In the genomic region with DNA sequence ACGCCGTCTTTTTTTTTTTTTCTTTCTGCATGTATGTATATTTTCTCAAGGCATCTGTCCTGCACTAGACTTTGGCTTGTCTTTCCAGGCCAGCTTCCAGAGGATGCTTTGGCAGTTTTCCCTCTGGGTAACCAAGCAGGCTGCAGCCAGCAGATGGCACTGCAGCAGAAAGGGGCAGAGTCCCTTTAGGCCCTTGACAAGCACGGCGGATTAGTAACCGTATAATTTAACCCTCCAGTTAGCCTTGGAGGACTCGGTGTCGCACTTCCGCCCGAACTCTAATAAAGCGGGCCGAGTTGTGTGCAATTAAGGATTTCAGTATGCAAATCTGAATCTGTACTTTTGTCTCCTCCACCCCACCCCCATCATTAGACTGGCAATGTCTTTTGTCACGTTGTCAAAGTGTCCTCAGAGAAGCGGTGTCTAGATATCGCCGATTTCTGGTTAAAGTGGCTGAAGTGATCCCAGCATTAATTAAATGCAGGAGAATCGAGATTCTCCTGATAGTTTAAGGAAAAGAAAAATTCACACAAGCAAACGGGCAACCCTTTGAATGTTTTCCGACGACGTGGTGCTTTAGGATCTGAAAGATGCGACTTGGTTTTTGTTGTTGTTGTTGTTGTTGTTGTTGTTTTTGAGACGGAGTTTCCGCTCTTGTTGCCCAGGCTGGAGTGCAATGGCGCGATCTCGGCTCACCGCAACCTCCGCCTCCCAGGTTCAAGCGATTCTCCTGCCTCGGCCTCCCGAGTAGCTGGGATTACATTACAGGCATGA, we compare ENCODE assay signal across 8 cellular contexts. TPM values are rescaled to one million over a fixed set of nuclear protein-coding genes. Genes with fewer than 3 reads are reported as not detected.
A peak's percentile ranks its signal among the peaks of the same experiment; 100 is the strongest.
DNase-seq lines count a peak whose midpoint lies in the region; ATAC-seq and TF ChIP-seq lines count a peak whose summit lies in the region.

No MANE protein-coding gene starts in this region.

- H3K4me3 Mint-ChIP-seq in activated T-helper 17 cell treated with anti-CD3 and anti-CD28 coated beads, Interleukin-2, amount 50 U/mL, for 72 hours: peak overlapping the region; percentile 96
- H3K4me3 Mint-ChIP-seq in neural crest cell: peak overlapping the region; percentile 86

- DNase-seq in ACHN: peak; percentile 60
- DNase-seq in GM10266 (ENCODE audit: extremely low spot score): no peak
- DNase-seq in NCI-H345 (lab: John Stamatoyannopoulos, UW): peak; percentile 89
- DNase-seq in foreskin fibroblast: peak in 1 of 2 donors; percentile 75
- DNase-seq in neural crest cell (ENCODE audit: low read depth, low spot score): peak; percentile 51

- H3K27me3 Mint-ChIP-seq in activated T-helper 17 cell treated with anti-CD3 and anti-CD28 coated beads, Interleukin-2, amount 50 U/mL, for 72 hours: no peaks in the 10 kb centered on the region
- no peaks in the 10 kb centered on the region for H3K27me3 Mint-ChIP-seq in neural crest cell (ENCODE audit: low read depth)

- ATAC-seq in activated T-helper 17 cell treated with anti-CD3 and anti-CD28 coated beads, Interleukin-2, amount 50 U/mL, for 72 hours (replicated peaks): no peak
- ATAC-seq in GM21360 (IDR thresholded peaks at IDR 0.05; ENCODE audit: unreplicated experiment) (no peak), HG03039 (IDR thresholded peaks at IDR 0.05; ENCODE audit: unreplicated experiment) (no peak)

- H3K4me3 ChIP-seq in foreskin fibroblast (ENCODE audit: low read depth in 1 of 2, low read length in 2 of 2): peak overlapping the region; percentile 58 to 94

- H3K4me1 Mint-ChIP-seq in activated T-helper 17 cell treated with anti-CD3 and anti-CD28 coated beads, Interleukin-2, amount 50 U/mL, for 72 hours: peaks cover 17% of the 10 kb centered on the region
- peaks cover 47% of the 10 kb centered on the region for H3K4me1 Mint-ChIP-seq in neural crest cell

- H3K27ac Mint-ChIP-seq in activated T-helper 17 cell treated with anti-CD3 and anti-CD28 coated beads, Interleukin-2, amount 50 U/mL, for 72 hours: peak overlapping the region; percentile 98
- peak overlapping the region; percentile 96 for H3K27ac Mint-ChIP-seq in neural crest cell (ENCODE audit: unreplicated experiment)

- in situ Hi-C loops in ACHN (cut with HindIII; ENCODE audit: low pct_ligation_motif_present, low pct_unique_long_range_greater_than_20kb, low sequenced_read_pairs): no loop called here

- no peaks in the 10 kb centered on the region for H3K9me3 Mint-ChIP-seq in activated T-helper 17 cell treated with anti-CD3 and anti-CD28 coated beads, Interleukin-2, amount 50 U/mL, for 72 hours
- peaks cover 3% of the 10 kb centered on the region for H3K9me3 Mint-ChIP-seq in neural crest cell

- TF ChIP-seq CTCF in GM10266 (IDR thresholded peaks at IDR 0.05; ENCODE audit: control insufficient read depth, insufficient read depth, low read depth, missing control alignments) (peak; percentile 63), foreskin fibroblast (IDR thresholded peaks at IDR 0.05; ENCODE audit: low read depth, low read length) (peak; percentile 43), neural crest cell (conservative IDR thresholded peaks at IDR 0.05) (peak; percentile 65)

- peaks cover 34% of the 10 kb centered on the region for H3K36me3 Mint-ChIP-seq in activated T-helper 17 cell treated with anti-CD3 and anti-CD28 coated beads, Interleukin-2, amount 50 U/mL, for 72 hours (ENCODE audit: low read depth)
- H3K36me3 Mint-ChIP-seq in neural crest cell (ENCODE audit: low read depth): peaks cover 2% of the 10 kb centered on the region

RNA-seq across cellular contexts. Expression of a gene that starts 1.1 kb away (rescaled TPM):
- 10 to 100 TPM; 26.8 to 51.9 TPM for total RNA-seq in activated T-helper 17 cell treated with anti-CD3 and anti-CD28 coated beads, Interleukin-2, amount 50 U/mL, for 72 hours
- 26.1 and 28.4 TPM in 2 replicates for total RNA-seq in neural crest cell

RNA-seq across cellular contexts. Expression of a gene that starts 13.6 kb away (rescaled TPM):
- 10 to 100 TPM; 18.3 to 27.4 TPM for total RNA-seq in activated T-helper 17 cell treated with anti-CD3 and anti-CD28 coated beads, Interleukin-2, amount 50 U/mL, for 72 hours
- total RNA-seq in neural crest cell: 22.4 and 24.9 TPM in 2 replicates

RNA-seq across cellular contexts. Expression of a gene that starts 24.5 kb away (rescaled TPM):
- total RNA-seq in activated T-helper 17 cell treated with anti-CD3 and anti-CD28 coated beads, Interleukin-2, amount 50 U/mL, for 72 hours: 10 to 100 TPM in 1 of 2 donors, 1 to 10 TPM in 1; 3.9 to 33.3 TPM
- total RNA-seq in neural crest cell: 0.64 and 0.70 TPM in 2 replicates

RNA-seq across cellular contexts. Expression of a gene that starts 47.5 kb away (rescaled TPM):
- total RNA-seq in activated T-helper 17 cell treated with anti-CD3 and anti-CD28 coated beads, Interleukin-2, amount 50 U/mL, for 72 hours: 10 to 100 TPM in 1 of 2 donors, 1 to 10 TPM in 1; 7.9 to 11.1 TPM
- 18.0 and 19.0 TPM in 2 replicates for total RNA-seq in neural crest cell
